ENCODE assay signal across 8 cellular contexts in genomic region chr2:156343096-156343939, GRCh38. TPM values are rescaled to one million over a fixed set of nuclear protein-coding genes. Genes with fewer than 3 reads are reported as not detected.
DNase-seq lines count a peak whose midpoint lies in the region; ATAC-seq, FAIRE-seq and TF ChIP-seq lines count a peak whose summit lies in the region.

No MANE protein-coding gene starts in this region.

- no peaks in the 10 kb centered on the region; the same call in 2 of the 3 replicates for H3K36me3 ChIP-seq in K562 (ENCODE audit: control insufficient read depth, insufficient read depth, low read length)
- no peaks in the 10 kb centered on the region for H3K36me3 ChIP-seq in urinary bladder (ENCODE audit: insufficient read depth)

- H3K4me1 Mint-ChIP-seq in activated naive CD4-positive, alpha-beta T cell treated with anti-CD3 and anti-CD28 coated beads, Interleukin-2, amount 50 U/mL, for 24 hours: peaks cover 61% of the 10 kb centered on the region
- H3K4me1 Mint-ChIP-seq in memory B cell: peaks cover 16% of the 10 kb centered on the region

- peak overlapping the region; percentile 94 to 98 for H3K9ac ChIP-seq in K562 (ENCODE audit: insufficient read depth in 1 of 2, low read depth in 2 of 2, low read length in 2 of 2)

- H3K4me1 ChIP-seq in K562 (replicated peaks in 1 of 2; ENCODE audit: control insufficient read depth in 2 of 2, insufficient read depth in 2 of 2, low read length in 2 of 2) (peaks cover 6 to 30% of the 10 kb centered on the region in 2 experiments; a peak in 4 of 5 replicates), urinary bladder (ENCODE audit: insufficient read depth) (no peaks in the 10 kb centered on the region)

- peak overlapping the region; percentile 88 for H3K4me3 Mint-ChIP-seq in activated naive CD4-positive, alpha-beta T cell treated with anti-CD3 and anti-CD28 coated beads, Interleukin-2, amount 50 U/mL, for 24 hours
- H3K4me3 Mint-ChIP-seq in memory B cell: peak overlapping the region; percentile 81

- peak overlapping the region; percentile 97 for H3K4me2 ChIP-seq in K562 (ENCODE audit: insufficient read depth, low read length)

- peak overlapping the region; percentile 94 for H3K27ac Mint-ChIP-seq in activated naive CD4-positive, alpha-beta T cell treated with anti-CD3 and anti-CD28 coated beads, Interleukin-2, amount 50 U/mL, for 24 hours
- peak overlapping the region; percentile 99 for H3K27ac Mint-ChIP-seq in memory B cell

- intact Hi-C loops in K562 (cut with micrococcal nuclease): loop anchor here (2.0 kb wide), 1 partner anchor 41 kb away; no protein-coding TSS in a partner anchor

- H2AFZ ChIP-seq in K562 (ENCODE audit: low read depth, low read length): peak overlapping the region; percentile 81

- no peaks in the 10 kb centered on the region; a peak in 1 of 5 replicates for H3K27me3 ChIP-seq in K562 (ENCODE audit: control insufficient read depth in 2 of 2, insufficient read depth in 2 of 2, low read length in 2 of 2)

- H3K36me3 Mint-ChIP-seq in activated naive CD4-positive, alpha-beta T cell treated with anti-CD3 and anti-CD28 coated beads, Interleukin-2, amount 50 U/mL, for 24 hours: no peaks in the 10 kb centered on the region
- peaks cover 2% of the 10 kb centered on the region for H3K36me3 Mint-ChIP-seq in memory B cell

- no peak for TF ChIP-seq POLR2A in K562 (conservative IDR thresholded peaks at IDR 0.05)

- FAIRE-seq in K562 (lab: Jason Lieb, UNC): peak; percentile 32

- ATAC-seq in K562 (peak; percentile 1; the same call in 2 of the 3 replicates), memory B cell (ENCODE audit: low read depth) (no peak), HG03342 (IDR thresholded peaks at IDR 0.05; ENCODE audit: unreplicated experiment) (no peak), HG02852 (IDR thresholded peaks at IDR 0.05; ENCODE audit: unreplicated experiment) (no peak), HG03378 (IDR thresholded peaks at IDR 0.05; ENCODE audit: unreplicated experiment) (no peak)

- no peaks in the 10 kb centered on the region for H3K9me1 ChIP-seq in K562 (ENCODE audit: control insufficient read depth, insufficient read depth, low read length)

- TF ChIP-seq EP300 in K562 (IDR thresholded peaks at IDR 0.05; ENCODE audit: low read length): 0 out of 2 replicates have a peak, but pooled peaks have one; percentile 21

- H4K20me1 ChIP-seq in K562 (replicated peaks; ENCODE audit: control insufficient read depth, insufficient read depth, low read length): no peaks in the 10 kb centered on the region

- TF ChIP-seq RAD21 in K562 (CRISPR knock-in tag; conservative IDR thresholded peaks at IDR 0.05 in 1 of 2, IDR thresholded peaks at IDR 0.05 in 1 of 2): no peak

- in situ Hi-C loops in K562 (cut with MboI): loop anchor here (25.0 kb wide), 1 partner anchor 869 kb away; no protein-coding TSS in a partner anchor

- WGBS in K562 (ENCODE audit: insufficient coverage, low coverage, missing lambda C conversion rate): 8% methylated on average over 6 of the region's 6 CpGs
- 39% methylated on average over 6 of the region's 6 CpGs for WGBS in urinary bladder

- BruUV-seq in K562 (replicated peaks; lab: Mats Ljungman, UMichigan): TSS peak; percentile 71

- no peak for TF ChIP-seq CTCF in K562 (IDR thresholded peaks at IDR 0.05 in 2 of 3, conservative IDR thresholded peaks at IDR 0.05 in 1 of 3; ENCODE audit: insufficient read depth in 2 of 3, low read depth in 1 of 3, low read length in 3 of 3)

- POLR2A ChIA-PET in K562 (lab: Yijun Ruan, JAX): interaction anchor here (0.5 to 3.0 kb wide), 15 partner anchors 8 to 1113 kb away, joined by 3 to 33 read pairs (median 3); partner anchors contain the start of gene NR4A2

- H3K9me3 ChIP-seq in K562 (replicated peaks; ENCODE audit: control insufficient read depth, insufficient read depth, low read depth, low read length): no peaks in the 10 kb centered on the region

- DNase-seq in activated naive CD4-positive, alpha-beta T cell treated with Interleukin-2 at 50 U/mL for 16 hours: no peak
- DNase-seq in K562 (ENCODE audit: extremely low read depth in 1 of 4, low spot score in 3 of 4) (peak in 2 of 4 experiments; percentile 44 to 61), memory B cell (ENCODE audit: low spot score in 2 of 2) (no peak)

- H3K4me3 ChIP-seq in K562 (peak overlapping the region; percentile 88), urinary bladder (ENCODE audit: low read depth, low read length) (peak overlapping the region; percentile 78)

- CTCF ChIA-PET in K562 (lab: Yijun Ruan, JAX; ENCODE audit: low intra/inter-chr PET ratio): no interaction called here

- H3K27ac ChIP-seq in K562 (ENCODE audit: extremely low read depth, low read depth, low read length): peak overlapping the region; percentile 98
- H3K27ac ChIP-seq in urinary bladder (ENCODE audit: low read depth): peak overlapping the region; percentile 92

- H3K79me2 ChIP-seq in K562 (ENCODE audit: control insufficient read depth, insufficient read depth, low read length): peaks cover 42% of the 10 kb centered on the region; the same call in 2 of the 3 replicates

- no peaks in the 10 kb centered on the region for H3K27me3 Mint-ChIP-seq in activated naive CD4-positive, alpha-beta T cell treated with anti-CD3 and anti-CD28 coated beads, Interleukin-2, amount 50 U/mL, for 24 hours
- H3K27me3 Mint-ChIP-seq in memory B cell: no peaks in the 10 kb centered on the region

- H3K9me3 Mint-ChIP-seq in activated naive CD4-positive, alpha-beta T cell treated with anti-CD3 and anti-CD28 coated beads, Interleukin-2, amount 50 U/mL, for 24 hours: no peaks in the 10 kb centered on the region
- no peaks in the 10 kb centered on the region for H3K9me3 Mint-ChIP-seq in memory B cell

TF ChIP-seq in K562, 482 proteins besides CTCF, POLR2A, EP300 and RAD21 (continues in another document):
- TF ChIP-seq, protein P1, sequence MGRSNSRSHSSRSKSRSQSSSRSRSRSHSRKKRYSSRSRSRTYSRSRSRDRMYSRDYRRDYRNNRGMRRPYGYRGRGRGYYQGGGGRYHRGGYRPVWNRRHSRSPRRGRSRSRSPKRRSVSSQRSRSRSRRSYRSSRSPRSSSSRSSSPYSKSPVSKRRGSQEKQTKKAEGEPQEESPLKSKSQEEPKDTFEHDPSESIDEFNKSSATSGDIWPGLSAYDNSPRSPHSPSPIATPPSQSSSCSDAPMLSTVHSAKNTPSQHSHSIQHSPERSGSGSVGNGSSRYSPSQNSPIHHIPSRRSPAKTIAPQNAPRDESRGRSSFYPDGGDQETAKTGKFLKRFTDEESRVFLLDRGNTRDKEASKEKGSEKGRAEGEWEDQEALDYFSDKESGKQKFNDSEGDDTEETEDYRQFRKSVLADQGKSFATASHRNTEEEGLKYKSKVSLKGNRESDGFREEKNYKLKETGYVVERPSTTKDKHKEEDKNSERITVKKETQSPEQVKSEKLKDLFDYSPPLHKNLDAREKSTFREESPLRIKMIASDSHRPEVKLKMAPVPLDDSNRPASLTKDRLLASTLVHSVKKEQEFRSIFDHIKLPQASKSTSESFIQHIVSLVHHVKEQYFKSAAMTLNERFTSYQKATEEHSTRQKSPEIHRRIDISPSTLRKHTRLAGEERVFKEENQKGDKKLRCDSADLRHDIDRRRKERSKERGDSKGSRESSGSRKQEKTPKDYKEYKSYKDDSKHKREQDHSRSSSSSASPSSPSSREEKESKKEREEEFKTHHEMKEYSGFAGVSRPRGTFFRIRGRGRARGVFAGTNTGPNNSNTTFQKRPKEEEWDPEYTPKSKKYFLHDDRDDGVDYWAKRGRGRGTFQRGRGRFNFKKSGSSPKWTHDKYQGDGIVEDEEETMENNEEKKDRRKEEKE (IDR thresholded peaks at IDR 0.05; ENCODE audit: borderline replicate concordance in 1 of 2, control insufficient read depth in 1 of 2, low read depth in 2 of 2, low read length in 1 of 2): 0 out of 4 replicates have a peak, but pooled peaks of 1 of the 2 experiments have one; percentile 33
- TF ChIP-seq XRCC4 (IDR thresholded peaks at IDR 0.05; ENCODE audit: extremely low read depth, insufficient read depth, insufficient read length): no peak
- no peak for TF ChIP-seq E2F3 (CRISPR knock-in tag; IDR thresholded peaks at IDR 0.05)
- TF ChIP-seq, protein P2, sequence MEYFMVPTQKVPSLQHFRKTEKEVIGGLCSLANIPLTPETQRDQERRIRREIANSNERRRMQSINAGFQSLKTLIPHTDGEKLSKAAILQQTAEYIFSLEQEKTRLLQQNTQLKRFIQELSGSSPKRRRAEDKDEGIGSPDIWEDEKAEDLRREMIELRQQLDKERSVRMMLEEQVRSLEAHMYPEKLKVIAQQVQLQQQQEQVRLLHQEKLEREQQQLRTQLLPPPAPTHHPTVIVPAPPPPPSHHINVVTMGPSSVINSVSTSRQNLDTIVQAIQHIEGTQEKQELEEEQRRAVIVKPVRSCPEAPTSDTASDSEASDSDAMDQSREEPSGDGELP (CRISPR knock-in tag; IDR thresholded peaks at IDR 0.05; ENCODE audit: borderline replicate concordance): no peak

RNA-seq across cellular contexts. Expression of gene NR4A2, which starts 10.8 kb away (rescaled TPM):
- 5.8 and 8.4 TPM in 2 replicates for total RNA-seq in K562 (2011; cell fraction: chromatin; rRNA removed; ENCODE audit: low replicate concordance)
- total RNA-seq in K562 (2011; cell fraction: nucleolus; rRNA removed): 4.6 and 5.5 TPM in 2 replicates
- total RNA-seq in K562 (2011; cell fraction: nucleoplasm; rRNA removed): 5.2 and 5.6 TPM in 2 replicates
- total RNA-seq in K562 (2014; rRNA removed) (0.95 and 1.3 TPM in 2 replicates), K562 (2014; rRNA removed; fragmentation: Illumina TruSeq; extraction: Trizol) (1.3 and 1.4 TPM in 2 replicates), K562 (2015; rRNA removed; fragmentation: Illumina TruSeq; extraction: Trizol) (0.94 and 1.1 TPM in 2 replicates), K562 (2021) (5.1 and 5.6 TPM in 2 replicates), urinary bladder (2.9 TPM)
- polyA plus RNA-seq in K562 (2011; rRNA removed) (1.3 and 2.1 TPM in 2 replicates), K562 (2014; fragmentation: Illumina TruSeq; extraction: Trizol) (3.9 and 4.6 TPM in 2 replicates), K562 (2014; fragmentation: Nextera tagmentation; extraction: Ambion mirVana) (1 to 10 TPM; 1.3 to 2.1 TPM), K562 (2014; rRNA removed) (2.5 and 3.2 TPM in 2 replicates), urinary bladder (11.1 TPM)
- 1.5 and 1.6 TPM in 2 replicates for polyA plus RNA-seq in K562 (2011; cell fraction: cytosol; rRNA removed)
- 6.8 and 9.0 TPM in 2 replicates for polyA plus RNA-seq in K562 (2011; cell fraction: nucleus; rRNA removed)
- polyA plus RNA-seq in K562 (2012): 2.3 and 2.9 TPM in 2 replicates
- 0.88 and 1.8 TPM in 2 replicates for polyA minus RNA-seq in K562 (2011; rRNA and poly(A)+ RNA removed)
- polyA minus RNA-seq in K562 (2011; cell fraction: cytosol; rRNA and poly(A)+ RNA removed): 1.0 and 3.6 TPM in 2 replicates
- polyA minus RNA-seq in K562 (2011; cell fraction: nucleus; rRNA and poly(A)+ RNA removed): 4.2 and 5.6 TPM in 2 replicates
